In genomic region chr6:107587402-107587801, GRCh38 we compare ENCODE assay signal across 27 cellular contexts.
DNase-seq lines count a peak whose midpoint lies in the region; ATAC-seq, FAIRE-seq and TF ChIP-seq lines count a peak whose summit lies in the region.
"Had no signal": no experiment of that assay in that cellular context is flagged by ENCODE, and none has a peak within 500 bp of the region (broad histone marks: within the 10 kb centered on the region; RNA-seq: fewer than 3 reads in every experiment).

No MANE protein-coding gene starts in this region.

- H3K4me1 Mint-ChIP-seq in nephron: peaks cover 59% of the 10 kb centered on the region
- H3K4me1 Mint-ChIP-seq: CD4-positive, alpha-beta memory T cell had no signal

- H3K27ac ChIP-seq in kidney (ENCODE audit: low read depth in 2 of 2, low read length in 2 of 2): no peak overlapping the region
- H3K27ac ChIP-seq: 22Rv1; BLaER1 treated with 17β-estradiol and CSF1 and Interleukin-3, amounts not matched to agents 10 nM and 100 nM; Peyer's patch; SJSA1 had no signal

- intact Hi-C loops in Right ventricle myocardium inferior (cut with DNase I) (no loop called here), cardiac septum (cut with DNase I) (no loop called here), left cardiac atrium (cut with DNase I) (no loop called here), kidney (cut with DNase I) (no loop called here)

- no peaks in the 10 kb centered on the region for H3K9me3 Mint-ChIP-seq in nephron
- H3K9me3 Mint-ChIP-seq: CD4-positive, alpha-beta memory T cell had no signal

- H3K9ac ChIP-seq in kidney (ENCODE audit: low read length in 2 of 2): no peak overlapping the region
- H3K9ac ChIP-seq: BLaER1 treated with 17β-estradiol and CSF1 and Interleukin-3, amounts not matched to agents 10 nM and 100 nM had no signal

- H3K27me3 Mint-ChIP-seq in nephron (ENCODE audit: low read depth): no peaks in the 10 kb centered on the region

- H3K4me3 ChIP-seq in kidney (ENCODE audit: low read length in 2 of 2): no peak overlapping the region
- H3K4me3 ChIP-seq: BLaER1 treated with 17β-estradiol and CSF1 and Interleukin-3, amounts not matched to agents 10 nM and 100 nM; Peyer's patch; SJSA1 had no signal

- H3K27ac Mint-ChIP-seq in nephron: peak overlapping the region; percentile 67 to 84 (median 70)

- peak overlapping the region in 1 of 3 experiments; percentile 24 for H3K4me3 Mint-ChIP-seq in nephron
- H3K4me3 Mint-ChIP-seq: CD4-positive, alpha-beta memory T cell had no signal

- no peak for DNase-seq in Right ventricle myocardium inferior (ENCODE audit: missing footprints)
- DNase-seq in cardiac septum (ENCODE audit: low spot score): no peak
- no peak for DNase-seq in left cardiac atrium
- no peak for DNase-seq in NCI-H526 treated with DMSO at 0.1 percent for 48 hours (lab: John Stamatoyannopoulos, UW)
- no peak for DNase-seq in HuH-7.5 (ENCODE audit: low spot score)
- no peak for DNase-seq in DMS79 treated with DMSO at 0.1 percent for 48 hours (lab: John Stamatoyannopoulos, UW)
- DNase-seq in kidney: no peak
- DNase-seq: ACHN; CD4-positive, alpha-beta memory T cell; DMS53; EL; GF-D8; GOT3; HCEC 1CT; KG1; NCI-H1092 treated with DMSO at 0.1 percent for 48 hours; NCI-H1436 treated with DMSO at 0.1 percent for 48 hours; NCI-H2029; NCI-H226; NCI-H510A treated with DMSO at 0.1 percent for 48 hours; NCI-H82; Peyer's patch had no signal

- TF ChIP-seq CTCF in nephron (IDR thresholded peaks at IDR 0.05; ENCODE audit: unreplicated experiment in 3 of 3) (no peak), kidney (IDR thresholded peaks at IDR 0.05; ENCODE audit: borderline replicate concordance, extremely low read depth, insufficient read depth) (no peak)

- H3K36me3 Mint-ChIP-seq in nephron (ENCODE audit: low read depth): peaks cover 11% of the 10 kb centered on the region
- H3K36me3 Mint-ChIP-seq: CD4-positive, alpha-beta memory T cell had no signal

- no peaks in the 10 kb centered on the region for H3K9me3 ChIP-seq in kidney (ENCODE audit: control insufficient read depth in 1 of 2, low read length in 2 of 2)
- H3K9me3 ChIP-seq: BLaER1 treated with 17β-estradiol and CSF1 and Interleukin-3, amounts not matched to agents 10 nM and 100 nM; Peyer's patch; SJSA1 had no signal

- FAIRE-seq in kidney (lab: Jason Lieb, UNC): no peak
- FAIRE-seq: GM19239 had no signal

- no peaks in the 10 kb centered on the region for H3K4me1 ChIP-seq in kidney (ENCODE audit: control insufficient read depth in 1 of 2, insufficient read depth in 1 of 2, low read depth in 1 of 2, low read length in 2 of 2)
- H3K4me1 ChIP-seq: Peyer's patch, SJSA1 had no signal

- ATAC-seq in Right ventricle myocardium inferior: peak; percentile 73
- peak; percentile 47 to 57 for ATAC-seq in left cardiac atrium

- no peaks in the 10 kb centered on the region for H3K36me3 ChIP-seq in kidney (ENCODE audit: control insufficient read depth in 1 of 2, insufficient read depth in 2 of 2, low read length in 2 of 2)
- H3K36me3 ChIP-seq: BLaER1 treated with 17β-estradiol and CSF1 and Interleukin-3, amounts not matched to agents 10 nM and 100 nM; Peyer's patch; SJSA1 had no signal
